1 cellular context compared by ENCODE assay signal in the genomic region with DNA sequence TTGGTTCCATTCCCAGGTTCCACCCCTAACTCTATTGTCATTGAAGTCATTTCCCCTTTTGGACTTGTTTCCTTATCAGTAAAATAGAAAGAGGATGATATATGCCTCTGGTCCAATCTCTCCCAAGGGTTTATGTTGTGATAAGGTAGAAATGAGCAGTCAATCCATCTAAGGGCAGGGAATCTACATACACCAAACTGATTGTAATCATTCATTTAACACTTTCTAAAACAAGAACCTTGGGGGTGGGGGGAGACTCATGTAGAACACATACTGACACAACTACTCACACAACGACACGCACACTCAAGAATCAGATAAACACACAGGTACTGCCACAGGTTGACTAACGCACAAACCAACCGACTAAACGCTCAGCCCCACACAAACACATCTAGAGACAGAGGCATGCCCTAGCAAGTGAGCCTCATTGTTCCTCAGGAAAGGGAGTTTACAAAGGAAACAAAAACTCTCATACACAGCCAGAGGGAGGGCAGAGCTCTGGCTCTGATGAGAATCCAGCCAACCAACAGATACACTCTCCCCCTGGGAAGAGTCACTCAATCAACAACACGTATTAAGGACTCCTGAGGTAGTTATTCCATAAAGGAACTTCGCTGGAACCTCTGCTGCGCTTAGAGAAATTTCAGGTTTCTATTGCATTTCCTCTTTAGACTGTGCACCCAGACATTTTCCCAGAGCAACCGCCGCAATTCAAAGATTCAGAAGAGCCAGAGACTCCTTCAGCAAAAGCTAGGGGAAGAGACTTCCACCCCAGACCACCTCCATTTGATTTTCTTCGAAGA.
TF ChIP-seq lines count a peak whose summit lies in the region.

No MANE protein-coding gene starts in this region.

TF ChIP-seq in A549, 52 proteins besides CTCF, POLR2A, EP300 and RAD21 (continued from another document):
- TF ChIP-seq, protein P1, sequence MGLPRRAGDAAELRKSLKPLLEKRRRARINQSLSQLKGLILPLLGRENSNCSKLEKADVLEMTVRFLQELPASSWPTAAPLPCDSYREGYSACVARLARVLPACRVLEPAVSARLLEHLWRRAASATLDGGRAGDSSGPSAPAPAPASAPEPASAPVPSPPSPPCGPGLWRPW (IDR thresholded peaks at IDR 0.05): no peak
- TF ChIP-seq REST (IDR thresholded peaks at IDR 0.05) (no peak), HDAC2 (IDR thresholded peaks at IDR 0.05) (no peak)
- TF ChIP-seq, protein P2, sequence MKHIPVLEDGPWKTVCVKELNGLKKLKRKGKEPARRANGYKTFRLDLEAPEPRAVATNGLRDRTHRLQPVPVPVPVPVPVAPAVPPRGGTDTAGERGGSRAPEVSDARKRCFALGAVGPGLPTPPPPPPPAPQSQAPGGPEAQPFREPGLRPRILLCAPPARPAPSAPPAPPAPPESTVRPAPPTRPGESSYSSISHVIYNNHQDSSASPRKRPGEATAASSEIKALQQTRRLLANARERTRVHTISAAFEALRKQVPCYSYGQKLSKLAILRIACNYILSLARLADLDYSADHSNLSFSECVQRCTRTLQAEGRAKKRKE (CRISPR knock-in tag; IDR thresholded peaks at IDR 0.05; ENCODE audit: low read depth): no peak
TF ChIP-seq in A549: peak in this region for 0.
